In the genomic region with DNA sequence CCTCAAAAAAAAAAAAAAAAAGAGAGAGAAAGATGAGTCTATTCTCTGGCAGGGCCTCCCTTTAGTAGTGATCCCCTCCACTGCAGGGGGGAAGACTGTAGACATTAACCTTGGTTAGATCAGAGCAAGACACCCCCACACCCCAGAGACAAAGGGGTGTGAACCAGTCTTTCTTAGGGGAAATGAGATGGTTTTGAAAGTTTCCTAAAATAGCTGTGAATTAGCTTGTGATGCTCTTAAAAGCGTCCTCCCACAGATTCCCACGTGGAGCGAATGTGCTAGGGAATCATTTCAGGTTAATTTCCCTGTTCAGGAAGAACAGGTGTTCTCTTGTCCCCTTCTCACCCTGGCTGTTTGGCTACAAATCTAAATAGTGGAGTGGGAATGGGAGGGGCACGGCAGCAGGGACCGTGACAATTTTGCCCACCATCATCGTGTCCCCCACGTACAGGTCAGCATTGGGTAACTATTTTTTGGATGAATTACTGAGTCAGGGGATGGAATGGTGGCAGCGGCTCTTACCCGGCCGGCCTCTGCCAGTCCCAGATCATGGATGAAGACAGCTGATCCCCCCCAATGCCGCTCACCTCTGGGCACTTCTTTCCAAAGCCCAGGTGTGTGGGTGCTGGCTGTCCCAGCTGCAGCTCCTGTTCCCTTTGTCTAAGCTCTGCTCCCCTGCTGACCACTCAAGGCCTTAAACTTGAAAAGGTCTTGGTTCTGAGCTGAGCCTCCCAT, we compare ENCODE assay signal across 24 cellular contexts.
A peak's percentile ranks its signal among the peaks of the same experiment; 100 is the strongest.
DNase-seq lines count a peak whose midpoint lies in the region; ATAC-seq and TF ChIP-seq lines count a peak whose summit lies in the region.
"Had no signal": no experiment of that assay in that cellular context is flagged by ENCODE, and none has a peak within 500 bp of the region (broad histone marks: within the 10 kb centered on the region; RNA-seq: fewer than 3 reads in every experiment).

No MANE protein-coding gene starts in this region.

- H3K27me3 ChIP-seq in GM23338 (ENCODE audit: insufficient read depth) (no peaks in the 10 kb centered on the region), breast epithelium (no peaks in the 10 kb centered on the region), suprapubic skin (no peaks in the 10 kb centered on the region)
- H3K27me3 ChIP-seq: brain microvascular endothelial cell, SJSA1 had no signal

- H3K27ac ChIP-seq in GM23338 (ENCODE audit: low read depth), result no peak overlapping the region
- peak overlapping the region; percentile 64 to 69 for H3K27ac ChIP-seq in breast epithelium
- peak overlapping the region; percentile 47 for H3K27ac ChIP-seq in suprapubic skin
- H3K27ac ChIP-seq: brain microvascular endothelial cell, SJSA1 had no signal

- H3K27me3 Mint-ChIP-seq in GM23338 (ENCODE audit: insufficient read depth, low read depth, poor library complexity) (peaks cover 3% of the 10 kb centered on the region), Calu3 (ENCODE audit: unreplicated experiment) (peaks cover 24% of the 10 kb centered on the region)

- no peaks in the 10 kb centered on the region for H3K79me2 ChIP-seq in GM23338 (replicated peaks; ENCODE audit: insufficient read depth)

- H3K4me3 ChIP-seq in GM23338, result no peak overlapping the region
- no peak overlapping the region for H3K4me3 ChIP-seq in breast epithelium
- H3K4me3 ChIP-seq in suprapubic skin, result no peak overlapping the region
- H3K4me3 ChIP-seq: SJSA1 had no signal

- WGBS in suprapubic skin, result 83% methylated on average over 11 of the region's 11 CpGs

- intact Hi-C loops in breast epithelium (cut with DNase I; ENCODE audit: low total_unique reads), result no loop called here
- intact Hi-C loops in Calu3 (cut with micrococcal nuclease; ENCODE audit: unreplicated experiment), result loop anchor here (5.0 to 10.0 kb wide), 2 partner anchors 64 to 126 kb away; no protein-coding TSS in a partner anchor

- no peaks in the 10 kb centered on the region for H3K4me1 ChIP-seq in GM23338 (ENCODE audit: insufficient read depth)
- H3K4me1 ChIP-seq in breast epithelium, result peaks cover 7 to 9% of the 10 kb centered on the region in 2 donors
- peaks cover 32% of the 10 kb centered on the region for H3K4me1 ChIP-seq in suprapubic skin

- H3K9me3 Mint-ChIP-seq in GM23338 (no peaks in the 10 kb centered on the region), Calu3 (ENCODE audit: low read depth, unreplicated experiment) (no peaks in the 10 kb centered on the region)
- H3K9me3 Mint-ChIP-seq: activated naive CD4-positive, alpha-beta T cell treated with anti-CD3 and anti-CD28 coated beads, Interleukin-2, amount 50 U/mL, for 72 hours; immature natural killer cell; memory B cell had no signal

- H3K9me2 ChIP-seq in GM23338 (ENCODE audit: insufficient read depth), result no peaks in the 10 kb centered on the region

- DNase-seq in GM23338 (ENCODE audit: low spot score), result no peak
- DNase-seq in breast epithelium (ENCODE audit: low spot score in 2 of 2), result no peak
- peak; percentile 78 for DNase-seq in mesenteric fat pad (ENCODE audit: low spot score)
- no peak for DNase-seq in suprapubic skin (ENCODE audit: low spot score in 2 of 2)
- no peak for DNase-seq in Calu3
- DNase-seq in stimulated activated CD4-positive, alpha-beta T cell treated with anti-CD3 and anti-CD28 coated beads, Interleukin-15, amount 100 ng/mL, for 24 hours, result no peak
- DNase-seq: activated CD4-positive, alpha-beta T cell treated with anti-CD3 and anti-CD28 coated beads, Interleukin-2, amount 50 U/mL, for 1 hour; activated effector memory CD4-positive, alpha-beta T cell treated with Interleukin-2 at 50 U/mL for 16 hours; activated T-cell treated with anti-CD3 and anti-CD28 coated beads, Interleukin-2, amount 50 U/mL, for 1 hour; amygdala; brain microvascular endothelial cell; immature natural killer cell; Kasumi-1; left colon; NCI-H1417 treated with DMSO at 0.1 percent for 48 hours; NCI-H2107; NCI-H446; NCI-H774; stimulated activated naive B cell treated with anti-CD40 and anti-IgM and Interleukin-4, amounts not matched to agents 10 μg/mL and 1 μg/mL and 100 μg/mL, for 72 hours; T1000 had no signal

- TF ChIP-seq CTCF in GM23338 (conservative IDR thresholded peaks at IDR 0.05; ENCODE audit: low read depth in 2 of 2) (no peak), breast epithelium (IDR thresholded peaks at IDR 0.05) (no peak), suprapubic skin (IDR thresholded peaks at IDR 0.05) (no peak), Calu3 (IDR thresholded peaks at IDR 0.05; ENCODE audit: unreplicated experiment) (no peak)

- TF ChIP-seq POLR2A in breast epithelium (IDR thresholded peaks at IDR 0.05) (no peak), suprapubic skin (IDR thresholded peaks at IDR 0.05) (no peak)

- TF ChIP-seq EP300 in suprapubic skin (IDR thresholded peaks at IDR 0.05), result no peak

- no peaks in the 10 kb centered on the region for H3K9me3 ChIP-seq in breast epithelium
- no peaks in the 10 kb centered on the region for H3K9me3 ChIP-seq in suprapubic skin
- H3K9me3 ChIP-seq: SJSA1 had no signal

- H2AFZ ChIP-seq in GM23338, result peak overlapping the region; percentile 80; the same call in 1 of the 2 replicates

- H3K36me3 ChIP-seq in GM23338 (ENCODE audit: insufficient read depth), result no peaks in the 10 kb centered on the region
- H3K36me3 ChIP-seq in breast epithelium, result no peaks in the 10 kb centered on the region
- no peaks in the 10 kb centered on the region for H3K36me3 ChIP-seq in suprapubic skin
- H3K36me3 ChIP-seq: brain microvascular endothelial cell, SJSA1 had no signal

- CTCF ChIA-PET in Calu3 (lab: Charles Lee), result no interaction called here

- H3K4me2 ChIP-seq in GM23338, result no peak overlapping the region

- H3K36me3 Mint-ChIP-seq in GM23338 (ENCODE audit: low read depth), result no peaks in the 10 kb centered on the region
- H3K36me3 Mint-ChIP-seq in Calu3 (ENCODE audit: insufficient read depth, unreplicated experiment), result no peaks in the 10 kb centered on the region
- H3K36me3 Mint-ChIP-seq: activated naive CD4-positive, alpha-beta T cell treated with anti-CD3 and anti-CD28 coated beads, Interleukin-2, amount 50 U/mL, for 72 hours; immature natural killer cell; memory B cell had no signal

- ATAC-seq in GM23338, result no peak
- no peak for ATAC-seq in HG02623 (IDR thresholded peaks at IDR 0.05; ENCODE audit: unreplicated experiment)
- ATAC-seq: activated naive CD4-positive, alpha-beta T cell treated with anti-CD3 and anti-CD28 coated beads, Interleukin-2, amount 50 U/mL, for 72 hours; left colon had no signal

- BruUV-seq in Calu3 (replicated peaks; lab: Mats Ljungman, UMichigan), result no TSS peak

- H4K20me1 ChIP-seq in GM23338 (replicated peaks; ENCODE audit: insufficient read depth), result no peaks in the 10 kb centered on the region

- H3F3A ChIP-seq in GM23338 (replicated peaks; ENCODE audit: low read depth), result no peaks in the 10 kb centered on the region

- H3K4me1 Mint-ChIP-seq in GM23338, result no peaks in the 10 kb centered on the region; the same call in 2 of the 3 replicates
- H3K4me1 Mint-ChIP-seq in Calu3 (ENCODE audit: low read depth, unreplicated experiment), result peaks cover 9% of the 10 kb centered on the region
- H3K4me1 Mint-ChIP-seq: immature natural killer cell, memory B cell had no signal

- H3K27ac Mint-ChIP-seq in GM23338, result no peak overlapping the region
- no peak overlapping the region for H3K27ac Mint-ChIP-seq in Calu3 (ENCODE audit: unreplicated experiment)
- H3K27ac Mint-ChIP-seq: immature natural killer cell; memory B cell; stimulated activated naive B cell treated with anti-CD40 and anti-IgM and Interleukin-4, amounts not matched to agents 10 μg/mL and 1 μg/mL and 100 μg/mL, for 72 hours had no signal

- H3K4me3 Mint-ChIP-seq in GM23338 (no peak overlapping the region), Calu3 (ENCODE audit: low read depth, unreplicated experiment) (no peak overlapping the region)
- H3K4me3 Mint-ChIP-seq: immature natural killer cell; memory B cell; stimulated activated naive B cell treated with anti-CD40 and anti-IgM and Interleukin-4, amounts not matched to agents 10 μg/mL and 1 μg/mL and 100 μg/mL, for 72 hours had no signal

TF ChIP-seq in GM23338, 12 proteins besides CTCF, POLR2A, EP300 and RAD21 (continues in another document):
- no peak for TF ChIP-seq CREB1 (CRISPR knock-in tag; IDR thresholded peaks at IDR 0.05; ENCODE audit: low read depth)
- TF ChIP-seq, protein P1, sequence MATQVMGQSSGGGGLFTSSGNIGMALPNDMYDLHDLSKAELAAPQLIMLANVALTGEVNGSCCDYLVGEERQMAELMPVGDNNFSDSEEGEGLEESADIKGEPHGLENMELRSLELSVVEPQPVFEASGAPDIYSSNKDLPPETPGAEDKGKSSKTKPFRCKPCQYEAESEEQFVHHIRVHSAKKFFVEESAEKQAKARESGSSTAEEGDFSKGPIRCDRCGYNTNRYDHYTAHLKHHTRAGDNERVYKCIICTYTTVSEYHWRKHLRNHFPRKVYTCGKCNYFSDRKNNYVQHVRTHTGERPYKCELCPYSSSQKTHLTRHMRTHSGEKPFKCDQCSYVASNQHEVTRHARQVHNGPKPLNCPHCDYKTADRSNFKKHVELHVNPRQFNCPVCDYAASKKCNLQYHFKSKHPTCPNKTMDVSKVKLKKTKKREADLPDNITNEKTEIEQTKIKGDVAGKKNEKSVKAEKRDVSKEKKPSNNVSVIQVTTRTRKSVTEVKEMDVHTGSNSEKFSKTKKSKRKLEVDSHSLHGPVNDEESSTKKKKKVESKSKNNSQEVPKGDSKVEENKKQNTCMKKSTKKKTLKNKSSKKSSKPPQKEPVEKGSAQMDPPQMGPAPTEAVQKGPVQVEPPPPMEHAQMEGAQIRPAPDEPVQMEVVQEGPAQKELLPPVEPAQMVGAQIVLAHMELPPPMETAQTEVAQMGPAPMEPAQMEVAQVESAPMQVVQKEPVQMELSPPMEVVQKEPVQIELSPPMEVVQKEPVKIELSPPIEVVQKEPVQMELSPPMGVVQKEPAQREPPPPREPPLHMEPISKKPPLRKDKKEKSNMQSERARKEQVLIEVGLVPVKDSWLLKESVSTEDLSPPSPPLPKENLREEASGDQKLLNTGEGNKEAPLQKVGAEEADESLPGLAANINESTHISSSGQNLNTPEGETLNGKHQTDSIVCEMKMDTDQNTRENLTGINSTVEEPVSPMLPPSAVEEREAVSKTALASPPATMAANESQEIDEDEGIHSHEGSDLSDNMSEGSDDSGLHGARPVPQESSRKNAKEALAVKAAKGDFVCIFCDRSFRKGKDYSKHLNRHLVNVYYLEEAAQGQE (IDR thresholded peaks at IDR 0.05; ENCODE audit: unreplicated experiment), result no peak
- TF ChIP-seq POLR2AphosphoS5 (IDR thresholded peaks at IDR 0.05; ENCODE audit: low read depth), result no peak
- TF ChIP-seq STAT1 (IDR thresholded peaks at IDR 0.05; ENCODE audit: unreplicated experiment), result no peak
- TF ChIP-seq EZH2 (IDR thresholded peaks at IDR 0.05; ENCODE audit: low read depth, unreplicated experiment), result no peak
- TF ChIP-seq ZNF114 (CRISPR knock-in tag; IDR thresholded peaks at IDR 0.05), result no peak
